8 cellular contexts compared by ENCODE assay signal in genomic region chr1:229557214-229557850, GRCh38. TPM values are rescaled to one million over a fixed set of nuclear protein-coding genes. Genes with fewer than 3 reads are reported as not detected.
DNase-seq lines count a peak whose midpoint lies in the region; ATAC-seq and TF ChIP-seq lines count a peak whose summit lies in the region.

No MANE protein-coding gene starts in this region.

- H3K27ac Mint-ChIP-seq in memory B cell = peak overlapping the region; percentile 45

- peak overlapping the region; percentile 69 for H3K4me3 ChIP-seq in GM12864 (ENCODE audit: low read depth, low read length)
- peak overlapping the region; percentile 73 to 80 (median 73) for H3K4me3 ChIP-seq in breast epithelium

- TF ChIP-seq CTCF in GM12864 (IDR thresholded peaks at IDR 0.05; ENCODE audit: low read depth, low read length, missing control alignments) (no peak), breast epithelium (IDR thresholded peaks at IDR 0.05) (no peak)

- no peaks in the 10 kb centered on the region for H3K36me3 Mint-ChIP-seq in memory B cell

- H3K4me1 Mint-ChIP-seq in memory B cell = peaks cover 32% of the 10 kb centered on the region

- no peaks in the 10 kb centered on the region for H3K9me3 ChIP-seq in KOPT-K1 (ENCODE audit: insufficient read depth, low read length, poor library complexity, severe bottlenecking)
- no peaks in the 10 kb centered on the region for H3K9me3 ChIP-seq in breast epithelium

- no peaks in the 10 kb centered on the region for H3K36me3 ChIP-seq in KOPT-K1 (ENCODE audit: insufficient read depth, low read length)
- no peaks in the 10 kb centered on the region for H3K36me3 ChIP-seq in breast epithelium

- H3K4me3 Mint-ChIP-seq in memory B cell = peak overlapping the region; percentile 92

- intact Hi-C loops in breast epithelium (cut with DNase I; ENCODE audit: low total_unique reads) = loop anchor here (10.0 kb wide), 1 partner anchor 67 kb away; the partner anchor contains the start of genes TAF5L and URB2

- no peak for TF ChIP-seq POLR2A in breast epithelium (IDR thresholded peaks at IDR 0.05)

- no peak for ATAC-seq in memory B cell (ENCODE audit: low read depth)
- ATAC-seq in GM18873 (IDR thresholded peaks at IDR 0.05; ENCODE audit: low FRiP score, unreplicated experiment) = no peak
- no peak for ATAC-seq in HG02885 (IDR thresholded peaks at IDR 0.05; ENCODE audit: poor library complexity, unreplicated experiment)

- peak; percentile 47 for DNase-seq in GM12864 (ENCODE audit: low read depth)
- DNase-seq in breast epithelium (ENCODE audit: low spot score in 2 of 2) = no peak
- no peak for DNase-seq in memory B cell (ENCODE audit: low spot score in 2 of 2)
- no peak for DNase-seq in NCI-H524 (lab: John Stamatoyannopoulos, UW)
- DNase-seq in cortex of kidney (lab: John Stamatoyannopoulos, UW) = no peak

- no peaks in the 10 kb centered on the region for H3K27me3 ChIP-seq in breast epithelium

- no peaks in the 10 kb centered on the region for H3K27me3 Mint-ChIP-seq in memory B cell

- H3K9me3 Mint-ChIP-seq in memory B cell = no peaks in the 10 kb centered on the region

- peaks cover 0 to 14% of the 10 kb centered on the region in 2 donors for H3K4me1 ChIP-seq in breast epithelium

- H3K27ac ChIP-seq in KOPT-K1 (ENCODE audit: low read depth, low read length, poor library complexity, severe bottlenecking) (peak overlapping the region; percentile 60), breast epithelium (peak overlapping the region; percentile 82 to 87)

RNA-seq across cellular contexts. Expression of gene ABCB10, which starts 1.2 kb away (rescaled TPM):
- 10 to 100 TPM; 13.8 to 18.6 (median 17.0) TPM for total RNA-seq in breast epithelium

RNA-seq across cellular contexts. Expression of gene NUP133, which starts 49.2 kb away (rescaled TPM):
- 10 to 100 TPM; 29.4 to 48.4 (median 31.8) TPM for total RNA-seq in breast epithelium
